8 cellular contexts compared by ENCODE assay signal in genomic region chr14:61320806-61321384, GRCh38. TPM values are rescaled to one million over a fixed set of nuclear protein-coding genes. Genes with fewer than 3 reads are reported as not detected.
A peak's percentile ranks its signal among the peaks of the same experiment; 100 is the strongest.
DNase-seq lines count a peak whose midpoint lies in the region; ATAC-seq and FAIRE-seq lines count a peak whose summit lies in the region.

No MANE protein-coding gene starts in this region.

- no peak for ATAC-seq in stimulated activated naive CD8-positive, alpha-beta T cell treated with anti-CD3 and anti-CD28 coated beads, Interleukin-15, Interleukin-2, amounts not matched to agents 100 U/mL and 50 U/mL, for 24 hours
- ATAC-seq in HG03135 (IDR thresholded peaks at IDR 0.05; ENCODE audit: unreplicated experiment): no peak

- H3K14ac ChIP-seq in mesenchymal stem cell (ENCODE audit: low read length in 2 of 2): no peak overlapping the region

- H2BK12ac ChIP-seq in mesenchymal stem cell (ENCODE audit: low read length in 2 of 2): no peak overlapping the region

- H4K8ac ChIP-seq in mesenchymal stem cell (ENCODE audit: low read length): no peak overlapping the region

- H3K27ac Mint-ChIP-seq in stimulated activated naive CD8-positive, alpha-beta T cell treated with anti-CD3 and anti-CD28 coated beads, Interleukin-15, Interleukin-2, amounts not matched to agents 100 ng/mL and 50 ng/mL, for 24 hours: peak overlapping the region; percentile 50

- peak overlapping the region; percentile 37 for H3K27ac ChIP-seq in caudate nucleus (ENCODE audit: low read depth, low read length)
- H3K27ac ChIP-seq in mesenchymal stem cell (ENCODE audit: low read length, poor library complexity, severe bottlenecking): no peak overlapping the region

- H2BK120ac ChIP-seq in mesenchymal stem cell (ENCODE audit: low read depth, low read length): no peak overlapping the region

- peaks cover 3% of the 10 kb centered on the region for H3K9me3 ChIP-seq in mesenchymal stem cell (ENCODE audit: control insufficient read depth, low read length)

- no peak overlapping the region for H2AK5ac ChIP-seq in mesenchymal stem cell (ENCODE audit: low read length, severe bottlenecking)

- H2BK15ac ChIP-seq in mesenchymal stem cell (ENCODE audit: low read depth, poor library complexity, severe bottlenecking): no peak overlapping the region

- no peak overlapping the region for H3K18ac ChIP-seq in mesenchymal stem cell (ENCODE audit: low read depth in 1 of 2, low read length in 2 of 2)

- no peak for DNase-seq in stimulated activated naive CD8-positive, alpha-beta T cell treated with anti-CD3 and anti-CD28 coated beads, Interleukin-15, Interleukin-2, amounts not matched to agents 100 U/mL and 50 U/mL, for 24 hours
- DNase-seq in caudate nucleus (lab: John Stamatoyannopoulos, UW) (peak in 1 of 61 donors; percentile 59), mesenchymal stem cell (no peak), H4 (ENCODE audit: low spot score) (no peak), RCC 7860 (ENCODE audit: low spot score) (no peak)
- DNase-seq in activated CD8-positive, alpha-beta memory T cell treated with anti-CD3 and anti-CD28 coated beads for 24 hours: no peak

- H3K9me3 Mint-ChIP-seq in stimulated activated naive CD8-positive, alpha-beta T cell treated with anti-CD3 and anti-CD28 coated beads, Interleukin-15, Interleukin-2, amounts not matched to agents 100 ng/mL and 50 ng/mL, for 24 hours: no peaks in the 10 kb centered on the region

- H3K79me1 ChIP-seq in mesenchymal stem cell (replicated peaks; ENCODE audit: low read length, poor library complexity, severe bottlenecking): no peaks in the 10 kb centered on the region

- H3K9ac ChIP-seq in mesenchymal stem cell (ENCODE audit: low read length): peak overlapping the region; percentile 45

- peaks cover 12% of the 10 kb centered on the region for H3K4me1 ChIP-seq in mesenchymal stem cell (ENCODE audit: control insufficient read depth, insufficient read depth, low read depth, low read length)

- H2AFZ ChIP-seq in mesenchymal stem cell (ENCODE audit: low read depth, low read length): peak overlapping the region; percentile 20

- H4K91ac ChIP-seq in mesenchymal stem cell (ENCODE audit: low read length): no peak overlapping the region

- WGBS in mesenchymal stem cell: 47% methylated on average over 22 of the region's 29 CpGs

- H3K4me3 Mint-ChIP-seq in stimulated activated naive CD8-positive, alpha-beta T cell treated with anti-CD3 and anti-CD28 coated beads, Interleukin-15, Interleukin-2, amounts not matched to agents 100 ng/mL and 50 ng/mL, for 24 hours: peak overlapping the region; percentile 72

- H2BK5ac ChIP-seq in mesenchymal stem cell (ENCODE audit: low read depth, low read length, poor library complexity, severe bottlenecking): no peak overlapping the region

- no peaks in the 10 kb centered on the region for H3K27me3 Mint-ChIP-seq in stimulated activated naive CD8-positive, alpha-beta T cell treated with anti-CD3 and anti-CD28 coated beads, Interleukin-15, Interleukin-2, amounts not matched to agents 100 ng/mL and 50 ng/mL, for 24 hours

- peaks cover 21% of the 10 kb centered on the region for H3K4me1 Mint-ChIP-seq in stimulated activated naive CD8-positive, alpha-beta T cell treated with anti-CD3 and anti-CD28 coated beads, Interleukin-15, Interleukin-2, amounts not matched to agents 100 ng/mL and 50 ng/mL, for 24 hours (ENCODE audit: low read depth)

- peak overlapping the region; percentile 59 for H3K4me2 ChIP-seq in mesenchymal stem cell (ENCODE audit: low read length, poor library complexity, severe bottlenecking)

- no peak for FAIRE-seq in RCC 7860 (lab: Jason Lieb, UNC)

- no peaks in the 10 kb centered on the region for H3K36me3 ChIP-seq in mesenchymal stem cell (ENCODE audit: control insufficient read depth in 1 of 2, insufficient read depth in 2 of 2, low read depth in 1 of 2, low read length in 2 of 2)

- H3K23ac ChIP-seq in mesenchymal stem cell (ENCODE audit: low read length in 2 of 2): no peak overlapping the region

- peaks cover 33% of the 10 kb centered on the region for H3K36me3 Mint-ChIP-seq in stimulated activated naive CD8-positive, alpha-beta T cell treated with anti-CD3 and anti-CD28 coated beads, Interleukin-15, Interleukin-2, amounts not matched to agents 100 ng/mL and 50 ng/mL, for 24 hours (ENCODE audit: low read depth)

- H3K4ac ChIP-seq in mesenchymal stem cell (ENCODE audit: low read depth in 1 of 2, low read length in 2 of 2): no peak overlapping the region

- H3K27me3 ChIP-seq in mesenchymal stem cell (ENCODE audit: control insufficient read depth in 1 of 2, insufficient read depth in 1 of 2, low read length in 2 of 2): peaks cover 19 to 83% of the 10 kb centered on the region in 2 experiments

- H3K4me3 ChIP-seq in mesenchymal stem cell (ENCODE audit: insufficient read depth in 1 of 2, low read depth in 1 of 2, low read length in 2 of 2): peak overlapping the region; percentile 66 to 76

RNA-seq across cellular contexts. Expression of gene PRKCH, which starts 0.5 kb away (rescaled TPM):
- 0.58 TPM for polyA plus RNA-seq in mesenchymal stem cell (2013, experiment 1 of 2)
- 0.30 TPM for polyA plus RNA-seq in mesenchymal stem cell (2013, experiment 2 of 2)
- total RNA-seq in H4 (2014; rRNA removed; shearing (Covaris generic)): 5.0 and 5.3 TPM in 2 replicates

RNA-seq across cellular contexts. Expression of gene TMEM30B, which starts 39.8 kb away (rescaled TPM):
- not detected for polyA plus RNA-seq in mesenchymal stem cell (2013, experiment 1 of 2)
- polyA plus RNA-seq in mesenchymal stem cell (2013, experiment 2 of 2): not detected
- total RNA-seq in H4 (2014; rRNA removed; shearing (Covaris generic)): not detected in 2 replicates
